In the genomic region with DNA sequence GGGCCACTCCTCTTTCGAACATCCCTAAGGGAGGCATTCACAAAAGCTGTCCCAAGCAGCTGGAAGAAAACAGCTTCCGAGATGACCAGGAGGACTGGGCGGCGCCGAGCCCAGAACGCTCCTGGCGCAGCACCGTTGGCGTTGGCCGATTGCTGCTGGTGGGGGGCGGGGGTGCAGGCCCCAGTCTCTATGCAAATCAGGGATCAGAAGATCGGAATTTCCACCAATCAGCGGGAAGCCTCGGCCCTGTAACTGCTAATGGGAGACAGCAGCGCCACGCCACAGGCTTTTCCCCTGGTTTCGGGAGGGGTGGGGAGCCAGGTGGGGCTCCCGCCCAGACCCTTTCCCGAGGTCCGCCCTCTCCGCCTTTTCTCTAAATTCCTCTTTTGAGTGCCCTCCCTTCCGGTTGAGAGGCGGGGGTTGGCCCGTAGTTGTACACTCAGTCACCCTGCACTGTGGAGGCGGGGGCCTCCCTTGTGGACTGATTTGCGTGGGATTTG, we compare ENCODE assay signal across 8 cellular contexts. TPM values are rescaled to one million over a fixed set of nuclear protein-coding genes. Genes with fewer than 3 reads are reported as not detected.
DNase-seq lines count a peak whose midpoint lies in the region; ATAC-seq, FAIRE-seq and TF ChIP-seq lines count a peak whose summit lies in the region.
"Had no signal": no experiment of that assay in that cellular context is flagged by ENCODE, and none has a peak within 500 bp of the region (broad histone marks: within the 10 kb centered on the region; RNA-seq: fewer than 3 reads in every experiment).

No MANE protein-coding gene starts in this region.

- TF ChIP-seq CTCF in cardiac fibroblast (IDR thresholded peaks at IDR 0.05; ENCODE audit: low read depth, low read length), result no peak
- no peak for TF ChIP-seq CTCF in keratinocyte (optimal IDR thresholded peaks at IDR 0.05 in 1 of 3, IDR thresholded peaks at IDR 0.05 in 1 of 3, conservative IDR thresholded peaks at IDR 0.05 in 1 of 3; ENCODE audit: extremely low read depth in 1 of 3, insufficient read depth in 2 of 3, low read length in 3 of 3)
- TF ChIP-seq CTCF in smooth muscle cell (IDR thresholded peaks at IDR 0.05; ENCODE audit: borderline replicate concordance, insufficient read depth, poor library complexity, severe bottlenecking), result no peak

- H2AFZ ChIP-seq in keratinocyte (ENCODE audit: control insufficient read depth, low read length) (peak overlapping the region; percentile 37), smooth muscle cell (ENCODE audit: low read depth) (peak overlapping the region; percentile 49)

- H3K4me3 ChIP-seq in cardiac fibroblast (replicated peaks in 1 of 2; ENCODE audit: low read depth in 2 of 2, low read length in 2 of 2) (peak overlapping the region; percentile 2 to 20), keratinocyte (ENCODE audit: control insufficient read depth in 2 of 3, extremely low read depth in 1 of 3, insufficient read depth in 2 of 3, low read depth in 1 of 3, low read length in 3 of 3) (no peak overlapping the region), smooth muscle cell (peak overlapping the region; percentile 35)

- WGBS in smooth muscle cell (ENCODE audit: low lambda C conversion rate), result 5% methylated on average over 26 of the region's 26 CpGs

- no peaks in the 10 kb centered on the region for H3K27me3 ChIP-seq in keratinocyte (ENCODE audit: control insufficient read depth, extremely low read depth, insufficient read depth, low read length)
- H3K27me3 ChIP-seq in smooth muscle cell (ENCODE audit: low read depth), result no peaks in the 10 kb centered on the region

- no peaks in the 10 kb centered on the region for H3K9me1 ChIP-seq in keratinocyte (ENCODE audit: control insufficient read depth, extremely low read depth, insufficient read depth, low read length)

- H4K20me1 ChIP-seq in keratinocyte (ENCODE audit: control insufficient read depth, extremely low read depth, insufficient read depth, low read length) (no peaks in the 10 kb centered on the region), smooth muscle cell (ENCODE audit: low read depth) (no peaks in the 10 kb centered on the region)

- H3K4me2 ChIP-seq in keratinocyte (ENCODE audit: control insufficient read depth, extremely low read depth, insufficient read depth, low read depth, low read length) (peak overlapping the region; percentile 44), smooth muscle cell (peak overlapping the region; percentile 77)

- FAIRE-seq in keratinocyte (lab: Jason Lieb, UNC), result peak; percentile 51

- peaks cover 22% of the 10 kb centered on the region for H3F3A ChIP-seq in smooth muscle cell (ENCODE audit: low read depth)

- no peaks in the 10 kb centered on the region for H3K79me2 ChIP-seq in keratinocyte (ENCODE audit: control insufficient read depth, insufficient read depth, low read length)
- H3K79me2 ChIP-seq in smooth muscle cell (ENCODE audit: low read depth), result no peaks in the 10 kb centered on the region

- H3K36me3 ChIP-seq in keratinocyte (ENCODE audit: control insufficient read depth in 2 of 2, extremely low read depth in 1 of 2, insufficient read depth in 2 of 2, low read length in 2 of 2) (peaks cover 8 to 17% of the 10 kb centered on the region in 2 experiments), smooth muscle cell (ENCODE audit: low read depth) (no peaks in the 10 kb centered on the region)

- H3K27ac ChIP-seq in keratinocyte (ENCODE audit: control insufficient read depth, insufficient read depth, low read length), result peak overlapping the region; percentile 15
- peak overlapping the region; percentile 65 for H3K27ac ChIP-seq in smooth muscle cell (ENCODE audit: low read depth)
- H3K27ac ChIP-seq: VCaP had no signal

- no peaks in the 10 kb centered on the region for H3K9me3 ChIP-seq in keratinocyte (ENCODE audit: control insufficient read depth, low read depth, low read length)
- H3K9me3 ChIP-seq in smooth muscle cell (replicated peaks; ENCODE audit: low read depth), result no peaks in the 10 kb centered on the region

- dilution Hi-C loops in keratinocyte (cut with MboI; ENCODE audit: extremely low pct_ligation_motif_present, low sequenced_read_pairs), result no loop called here

- peak; percentile 40 for ATAC-seq in GM19463 (IDR thresholded peaks at IDR 0.05; ENCODE audit: unreplicated experiment)

- H3K4me1 ChIP-seq in keratinocyte (ENCODE audit: control insufficient read depth, extremely low read depth, insufficient read depth, low read length) (peaks cover 18% of the 10 kb centered on the region), smooth muscle cell (ENCODE audit: low read depth) (peaks cover 14% of the 10 kb centered on the region)

- peak; percentile 41 for DNase-seq in NCI-H2107 (lab: John Stamatoyannopoulos, UW)
- DNase-seq in cardiac fibroblast (ENCODE audit: low read depth in 2 of 2), result peak; percentile 94
- no peak for DNase-seq in keratinocyte (ENCODE audit: low read depth, low spot score)
- DNase-seq in smooth muscle cell (lab: John Stamatoyannopoulos, UW; ENCODE audit: unreplicated experiment), result peak; percentile 54
- no peak for DNase-seq in HuH-7 (ENCODE audit: low spot score)
- no peak for DNase-seq in AML-193 (lab: John Stamatoyannopoulos, UW)

- H3K9ac ChIP-seq in keratinocyte (ENCODE audit: control insufficient read depth, extremely low read depth, insufficient read depth, low read length), result no peak overlapping the region
- peak overlapping the region; percentile 42 for H3K9ac ChIP-seq in smooth muscle cell (ENCODE audit: low read depth)

RNA-seq across cellular contexts. Expression of a gene that starts 27.0 kb away (rescaled TPM):
- 36.4 to 66.4 TPM (median 54.6 TPM) in 3 replicates for polyA plus RNA-seq in keratinocyte
- polyA plus RNA-seq in keratinocyte (2011; ENCODE audit: low read depth), result 11.3 TPM
- 39.0 and 41.1 TPM in 2 replicates for polyA plus RNA-seq in keratinocyte (2011; cell fraction: cytosol; rRNA removed)
- 43.9 and 45.5 TPM in 2 replicates for polyA plus RNA-seq in keratinocyte (2011; cell fraction: nucleus; rRNA removed)
- 39.9 and 63.3 TPM in 2 replicates for polyA plus RNA-seq in keratinocyte (2012; ENCODE audit: low replicate concordance)
- polyA minus RNA-seq in keratinocyte, result 16.7 to 31.2 TPM (median 27.3 TPM) in 3 replicates
- polyA minus RNA-seq in keratinocyte (2011; cell fraction: cytosol; rRNA and poly(A)+ RNA removed), result 22.1 TPM
- polyA minus RNA-seq in keratinocyte (2011; cell fraction: nucleus; rRNA and poly(A)+ RNA removed), result 8.9 and 21.1 TPM in 2 replicates
- 9.3 and 15.2 TPM in 2 replicates for total RNA-seq in smooth muscle cell
- 25.0 and 33.8 TPM in 2 replicates for polyA plus RNA-seq in smooth muscle cell

RNA-seq across cellular contexts. Expression of a gene that starts 56.2 kb away (rescaled TPM):
- polyA plus RNA-seq in keratinocyte (58.5 to 135 TPM (median 65.5 TPM) in 3 replicates), smooth muscle cell (228 and 265 TPM in 2 replicates)
- polyA plus RNA-seq in keratinocyte (2011; ENCODE audit: low read depth), result 64.3 TPM
- polyA plus RNA-seq in keratinocyte (2011; cell fraction: cytosol; rRNA removed), result 68.1 and 68.9 TPM in 2 replicates
- polyA plus RNA-seq in keratinocyte (2011; cell fraction: nucleus; rRNA removed), result 102 and 125 TPM in 2 replicates
- polyA plus RNA-seq in keratinocyte (2012; ENCODE audit: low replicate concordance), result 91.1 and 126 TPM in 2 replicates
- polyA minus RNA-seq in keratinocyte, result 153 to 219 TPM (median 195 TPM) in 3 replicates
- 110 TPM for polyA minus RNA-seq in keratinocyte (2011; cell fraction: cytosol; rRNA and poly(A)+ RNA removed)
- polyA minus RNA-seq in keratinocyte (2011; cell fraction: nucleus; rRNA and poly(A)+ RNA removed), result 80.5 and 113 TPM in 2 replicates
- total RNA-seq in smooth muscle cell, result 177 and 210 TPM in 2 replicates

Comparison
In these comparisons a context has a peak if more than half of its experiments do, and no peak if none do; other contexts are left out.
1. DNase-seq: peak in NCI-H2107 (single experiment), cardiac fibroblast (2 of 2) and smooth muscle cell (single experiment); none in keratinocyte (single experiment), HuH-7 (single experiment) and AML-193 (0 of 2).
2. H3K4me3 ChIP-seq: peak in cardiac fibroblast (2 of 2) and smooth muscle cell (single experiment); none in keratinocyte (0 of 3).